ENCODE assay signal across 27 cellular contexts in genomic region chr3:10007126-10007782, GRCh38. TPM values are rescaled to one million over a fixed set of nuclear protein-coding genes. Genes with fewer than 3 reads are reported as not detected.
DNase-seq lines count a peak whose midpoint lies in the region; ATAC-seq, FAIRE-seq and TF ChIP-seq lines count a peak whose summit lies in the region.
"Had no signal": no experiment of that assay in that cellular context is flagged by ENCODE, and none has a peak within 500 bp of the region (broad histone marks: within the 10 kb centered on the region; RNA-seq: fewer than 3 reads in every experiment).

No MANE protein-coding gene starts in this region.

- H3K36me3 ChIP-seq in GM12878 (ENCODE audit: control insufficient read depth in 2 of 2, insufficient read depth in 2 of 2, low read length in 1 of 2) (peaks cover 2 to 3% of the 10 kb centered on the region in 2 experiments; a peak in 3 of 4 replicates), osteoblast (ENCODE audit: insufficient read depth, low read length) (peaks cover 2% of the 10 kb centered on the region)
- H3K36me3 ChIP-seq: BE2C had no signal

- no peak overlapping the region for H2AFZ ChIP-seq in GM12878 (ENCODE audit: control insufficient read depth, low read depth, low read length)
- no peak overlapping the region for H2AFZ ChIP-seq in osteoblast (ENCODE audit: low read length)
- H2AFZ ChIP-seq: GM23248, PC-9 had no signal

- ATAC-seq in GM12878 (no peak), HG02610 (IDR thresholded peaks at IDR 0.05; ENCODE audit: unreplicated experiment) (no peak)
- ATAC-seq: Right ventricle myocardium inferior had no signal

- no peaks in the 10 kb centered on the region for H3K27me3 Mint-ChIP-seq in activated CD4-positive, alpha-beta memory T cell treated with anti-CD3 and anti-CD28 coated beads, Interleukin-2, amount 10 ng/mL, durations not matched to agents 7 days and 5 days
- peaks cover 2% of the 10 kb centered on the region for H3K27me3 Mint-ChIP-seq in activated CD4-positive, alpha-beta memory T cell treated with anti-CD3 and anti-CD28 coated beads for 36 hours
- no peaks in the 10 kb centered on the region for H3K27me3 Mint-ChIP-seq in type B pancreatic cell

- TF ChIP-seq RAD21 in GM12878 (IDR thresholded peaks at IDR 0.05; ENCODE audit: insufficient read depth, low read depth, low read length): no peak

- H3K36me3 Mint-ChIP-seq in activated CD4-positive, alpha-beta memory T cell treated with anti-CD3 and anti-CD28 coated beads, Interleukin-2, amount 10 ng/mL, durations not matched to agents 7 days and 5 days (ENCODE audit: low read depth): peaks cover 12% of the 10 kb centered on the region
- H3K36me3 Mint-ChIP-seq in activated CD4-positive, alpha-beta memory T cell treated with anti-CD3 and anti-CD28 coated beads for 36 hours: peaks cover 7% of the 10 kb centered on the region
- H3K36me3 Mint-ChIP-seq in type B pancreatic cell: peaks cover 4% of the 10 kb centered on the region

- CTCF ChIA-PET in activated CD4-positive, alpha-beta memory T cell treated with anti-CD3 and anti-CD28 coated beads, Interleukin-2, amount 10 ng/mL, durations not matched to agents 7 days and 5 days (lab: Charles Lee): no interaction called here
- CTCF ChIA-PET in activated CD4-positive, alpha-beta memory T cell treated with anti-CD3 and anti-CD28 coated beads for 36 hours (lab: Charles Lee): interaction anchor here (1.1 kb wide), 1 partner anchor 24 kb away, joined by 3 read pairs; no protein-coding TSS in a partner anchor
- CTCF ChIA-PET in GM12878 (lab: Yijun Ruan, JAX): no interaction called here

- SMC1A ChIA-PET in GM12878 (lab: Charles Lee; ENCODE audit: uncharacterized antibody, unreplicated experiment): interaction anchor here (0.7 kb wide), 1 partner anchor 93 kb away, joined by 3 read pairs; no protein-coding TSS in a partner anchor

- intact Hi-C loops in activated CD4-positive, alpha-beta memory T cell treated with anti-CD3 and anti-CD28 coated beads for 36 hours (cut with micrococcal nuclease): no loop called here
- intact Hi-C loops in GM12878 (cut with micrococcal nuclease; ENCODE audit: unreplicated experiment): no loop called here

- H3K9ac ChIP-seq in GM12878 (ENCODE audit: control insufficient read depth, insufficient read depth, low read length): no peak overlapping the region
- H3K9ac ChIP-seq: GM23248 had no signal

- RAD21 ChIA-PET in GM12878 (lab: Charles Lee; ENCODE audit: unreplicated experiment): no interaction called here

- 73% methylated on average over 7 of the region's 7 CpGs for WGBS in GM12878 (ENCODE audit: insufficient coverage, insufficient replicate concordance, low lambda C conversion rate, missing lambda C conversion rate)

- H3K27me3 ChIP-seq in GM12878 (replicated peaks in 1 of 2; ENCODE audit: control insufficient read depth in 2 of 2, insufficient read depth in 2 of 2, low read length in 1 of 2): no peaks in the 10 kb centered on the region
- no peaks in the 10 kb centered on the region for H3K27me3 ChIP-seq in osteoblast (ENCODE audit: insufficient read depth, low read length)
- H3K27me3 ChIP-seq: BE2C, SJCRH30 had no signal

- TF ChIP-seq POLR2A in GM12878 (IDR thresholded peaks at IDR 0.05; ENCODE audit: low read depth, low read length): no peak; the same call in 1 of the 2 replicates

- H3K27ac ChIP-seq in GM12878 (ENCODE audit: control insufficient read depth, insufficient read depth): no peak overlapping the region
- no peak overlapping the region for H3K27ac ChIP-seq in osteoblast (ENCODE audit: low read depth, low read length)
- H3K27ac ChIP-seq: GM23248, PC-9, SJCRH30 had no signal

- H3K79me2 ChIP-seq in GM12878 (ENCODE audit: control insufficient read depth, insufficient read depth, low read length) (no peaks in the 10 kb centered on the region), osteoblast (ENCODE audit: insufficient read depth, low read length) (no peaks in the 10 kb centered on the region)

- TF ChIP-seq EP300 in GM12878 (IDR thresholded peaks at IDR 0.05; ENCODE audit: borderline replicate concordance in 1 of 2, control insufficient read depth in 1 of 2, low read depth in 2 of 2, low read length in 2 of 2): no peak

- no peaks in the 10 kb centered on the region for H3K9me3 ChIP-seq in GM12878 (replicated peaks; ENCODE audit: control insufficient read depth, insufficient read depth, low read length)
- H3K9me3 ChIP-seq in osteoblast (ENCODE audit: low read depth, low read length): no peaks in the 10 kb centered on the region
- H3K9me3 ChIP-seq: BE2C, SJCRH30 had no signal

- H3K4me3 Mint-ChIP-seq in activated CD4-positive, alpha-beta memory T cell treated with anti-CD3 and anti-CD28 coated beads, Interleukin-2, amount 10 ng/mL, durations not matched to agents 7 days and 5 days: no peak overlapping the region
- H3K4me3 Mint-ChIP-seq in activated CD4-positive, alpha-beta memory T cell treated with anti-CD3 and anti-CD28 coated beads for 36 hours: no peak overlapping the region
- no peak overlapping the region for H3K4me3 Mint-ChIP-seq in type B pancreatic cell

- no TSS peak for BruUV-seq in GM12878 (replicated peaks; lab: Mats Ljungman, UMichigan)

- H3K4me1 ChIP-seq in GM12878 (ENCODE audit: control insufficient read depth, insufficient read depth, low read length): peaks cover 3% of the 10 kb centered on the region
- H3K4me1 ChIP-seq in osteoblast (ENCODE audit: insufficient read depth, low read length): peaks cover 39% of the 10 kb centered on the region
- H3K4me1 ChIP-seq: BE2C had no signal

- H3K4me3 ChIP-seq in GM12878 (no peak overlapping the region), osteoblast (ENCODE audit: insufficient read depth, low read length) (no peak overlapping the region)
- H3K4me3 ChIP-seq: GM23248, PC-9, SJCRH30 had no signal

- no peak overlapping the region for H3K4me2 ChIP-seq in GM12878 (ENCODE audit: control insufficient read depth, insufficient read depth)
- H3K4me2 ChIP-seq in osteoblast (ENCODE audit: insufficient read depth, low read length): no peak overlapping the region
- H3K4me2 ChIP-seq: PC-9 had no signal

- POLR2A ChIA-PET in activated CD4-positive, alpha-beta memory T cell treated with anti-CD3 and anti-CD28 coated beads, Interleukin-2, amount 10 ng/mL, durations not matched to agents 7 days and 5 days (lab: Charles Lee): interaction anchor here (2.1 kb wide), 1 partner anchor 19 kb away, joined by 16 read pairs; the partner anchor contains the start of gene FANCD2
- POLR2A ChIA-PET in activated CD4-positive, alpha-beta memory T cell treated with anti-CD3 and anti-CD28 coated beads for 36 hours (lab: Charles Lee): interaction anchor here (2.2 kb wide), 1 partner anchor 20 kb away, joined by 7 read pairs; the partner anchor contains the start of gene EMC3
- POLR2A ChIA-PET in GM12878 (lab: Charles Lee): no interaction called here

- H3K4me1 Mint-ChIP-seq in activated CD4-positive, alpha-beta memory T cell treated with anti-CD3 and anti-CD28 coated beads, Interleukin-2, amount 10 ng/mL, durations not matched to agents 7 days and 5 days: peaks cover 37% of the 10 kb centered on the region
- H3K4me1 Mint-ChIP-seq in activated CD4-positive, alpha-beta memory T cell treated with anti-CD3 and anti-CD28 coated beads for 36 hours (ENCODE audit: low read depth): peaks cover 19% of the 10 kb centered on the region
- H3K4me1 Mint-ChIP-seq in type B pancreatic cell (ENCODE audit: unreplicated experiment): peaks cover 16% of the 10 kb centered on the region

- H4K20me1 ChIP-seq in GM12878 (ENCODE audit: control insufficient read depth, insufficient read depth) (no peaks in the 10 kb centered on the region), osteoblast (ENCODE audit: insufficient read depth, low read length) (no peaks in the 10 kb centered on the region)

- TF ChIP-seq CTCF in GM12878 (IDR thresholded peaks at IDR 0.05 in 2 of 3, conservative IDR thresholded peaks at IDR 0.05 in 1 of 3; ENCODE audit: control insufficient read depth in 2 of 3, extremely low read depth in 1 of 3, insufficient read depth in 1 of 3, low read depth in 3 of 3, low read length in 3 of 3) (no peak), osteoblast (IDR thresholded peaks at IDR 0.05; ENCODE audit: extremely low read depth, low read depth, low read length) (no peak), type B pancreatic cell (conservative IDR thresholded peaks at IDR 0.05) (no peak)

- peak; percentile 15 for DNase-seq in activated CD4-positive, alpha-beta memory T cell treated with anti-CD3 and anti-CD28 coated beads, Interleukin-2, amount 10 ng/mL, durations not matched to agents 7 days and 5 days
- DNase-seq in activated CD4-positive, alpha-beta memory T cell treated with anti-CD3 and anti-CD28 coated beads for 36 hours: no peak
- DNase-seq in GM12878 (ENCODE audit: low read depth, low spot score) (no peak), osteoblast (ENCODE audit: insufficient read length, low spot score, missing footprints) (peak; percentile 29), type B pancreatic cell (ENCODE audit: extremely low spot score, unreplicated experiment) (peak; percentile 58), NCI-H2029 (lab: John Stamatoyannopoulos, UW) (no peak), hippocampal formation (lab: John Stamatoyannopoulos, UW) (no peak)
- DNase-seq: 8988T, ACHN, BE2C, Calu3, DMS79 treated with DMSO at 0.1 percent for 48 hours, GM23248, H7, KBM-7, MV-4-11, NCI-H1105, NCI-H1436 treated with DMSO at 0.1 percent for 48 hours, NCI-H1930, NCI-H446, NCI-H524 treated with DMSO at 0.1 percent for 48 hours, NCI-H774, PC-9, SJCRH30 had no signal

- no peak overlapping the region for H3K27ac Mint-ChIP-seq in activated CD4-positive, alpha-beta memory T cell treated with anti-CD3 and anti-CD28 coated beads, Interleukin-2, amount 10 ng/mL, durations not matched to agents 7 days and 5 days
- no peak overlapping the region for H3K27ac Mint-ChIP-seq in activated CD4-positive, alpha-beta memory T cell treated with anti-CD3 and anti-CD28 coated beads for 36 hours
- H3K27ac Mint-ChIP-seq in type B pancreatic cell: no peak overlapping the region

- no peaks in the 10 kb centered on the region for H3K9me3 Mint-ChIP-seq in activated CD4-positive, alpha-beta memory T cell treated with anti-CD3 and anti-CD28 coated beads, Interleukin-2, amount 10 ng/mL, durations not matched to agents 7 days and 5 days
- H3K9me3 Mint-ChIP-seq in activated CD4-positive, alpha-beta memory T cell treated with anti-CD3 and anti-CD28 coated beads for 36 hours: no peaks in the 10 kb centered on the region
- no peaks in the 10 kb centered on the region for H3K9me3 Mint-ChIP-seq in type B pancreatic cell

- no peak for FAIRE-seq in GM12878 (lab: Jason Lieb, UNC)
- FAIRE-seq: GM19239 had no signal

- in situ Hi-C loops in GM12878 (cut with MboI): no loop called here

RNA-seq across cellular contexts. Expression of gene FANCD2, which starts 19.0 kb away (rescaled TPM):
- 10 to 100 TPM; 54.3 to 60.8 TPM for total RNA-seq in activated CD4-positive, alpha-beta memory T cell treated with anti-CD3 and anti-CD28 coated beads, Interleukin-2, amount 10 ng/mL, durations not matched to agents 7 days and 5 days
- 10 to 100 TPM; 83.9 to 89.4 TPM for total RNA-seq in activated CD4-positive, alpha-beta memory T cell treated with anti-CD3 and anti-CD28 coated beads for 36 hours
- total RNA-seq in GM12878 (2013; cell fraction: nucleolus; rRNA removed): 132 and 140 TPM in 2 replicates
- total RNA-seq in GM12878 (2014; rRNA removed) (46.7 and 49.5 TPM in 2 replicates), GM12878 (2014; rRNA removed; fragmentation: Illumina TruSeq; extraction: Trizol) (62.5 and 63.5 TPM in 2 replicates), GM12878 (2021) (41.1 and 45.1 TPM in 2 replicates), osteoblast (3.2 and 6.2 TPM in 2 replicates), type B pancreatic cell (ENCODE audit: low replicate concordance) (17.7 and 38.0 TPM in 2 replicates)
- polyA plus RNA-seq in GM12878 (2011; ENCODE audit: low read depth): 24.7 TPM
- polyA plus RNA-seq in GM12878 (2011; rRNA removed) (65.3 and 82.7 TPM in 2 replicates), GM12878 (2014; fragmentation: Illumina TruSeq; extraction: Trizol) (69.3 and 72.8 TPM in 2 replicates), GM12878 (2014; fragmentation: Nextera tagmentation; extraction: Ambion mirVana) (10 to 100 TPM; 37.9 to 61.5 TPM), GM12878 (2014; rRNA removed) (50.9 and 59.4 TPM in 2 replicates), GM12878 (2016; fragmentation: Nextera tagmentation; extraction: Ambion mirVana) (10 to 100 TPM; 49.6 to 53.0 TPM)
- polyA plus RNA-seq in GM12878 (2011; cell fraction: cytosol; rRNA removed): 33.7 and 48.9 TPM in 2 replicates
- 111 and 146 TPM in 2 replicates for polyA plus RNA-seq in GM12878 (2011; cell fraction: nucleus; rRNA removed)
- 31.1 and 42.1 TPM in 2 replicates for polyA plus RNA-seq in GM12878 (2012)
- polyA minus RNA-seq in GM12878 (2011; rRNA and poly(A)+ RNA removed): 69.0 and 83.4 TPM in 2 replicates
- 24.3 and 27.8 TPM in 2 replicates for polyA minus RNA-seq in GM12878 (2011; cell fraction: cytosol; rRNA and poly(A)+ RNA removed)
- 58.8 and 59.1 TPM in 2 replicates for polyA minus RNA-seq in GM12878 (2011; cell fraction: nucleus; rRNA and poly(A)+ RNA removed)

RNA-seq across cellular contexts. Expression of gene EMC3, which starts 20.6 kb away (rescaled TPM):
- total RNA-seq in activated CD4-positive, alpha-beta memory T cell treated with anti-CD3 and anti-CD28 coated beads, Interleukin-2, amount 10 ng/mL, durations not matched to agents 7 days and 5 days: 10 to 100 TPM; 55.5 to 59.5 TPM
- total RNA-seq in activated CD4-positive, alpha-beta memory T cell treated with anti-CD3 and anti-CD28 coated beads for 36 hours: 10 to 100 TPM; 35.8 to 39.8 TPM
- total RNA-seq in GM12878 (2013; cell fraction: nucleolus; rRNA removed): 41.1 and 43.9 TPM in 2 replicates
- total RNA-seq in GM12878 (2014; rRNA removed): 25.4 and 28.4 TPM in 2 replicates
- total RNA-seq in GM12878 (2014; rRNA removed; fragmentation: Illumina TruSeq; extraction: Trizol): 25.6 and 26.4 TPM in 2 replicates
- total RNA-seq in GM12878 (2021): 41.3 and 42.5 TPM in 2 replicates
- polyA plus RNA-seq in GM12878 (2011; ENCODE audit: low read depth): 15.3 TPM
- polyA plus RNA-seq in GM12878 (2011; rRNA removed): 92.4 and 93.7 TPM in 2 replicates
- 67.7 and 81.8 TPM in 2 replicates for polyA plus RNA-seq in GM12878 (2011; cell fraction: cytosol; rRNA removed)
- 40.8 and 44.7 TPM in 2 replicates for polyA plus RNA-seq in GM12878 (2011; cell fraction: nucleus; rRNA removed)
- 50.0 and 57.3 TPM in 2 replicates for polyA plus RNA-seq in GM12878 (2012)
- 66.1 and 83.3 TPM in 2 replicates for polyA plus RNA-seq in GM12878 (2014; fragmentation: Illumina TruSeq; extraction: Trizol)
- polyA plus RNA-seq in GM12878 (2014; fragmentation: Nextera tagmentation; extraction: Ambion mirVana): 100 to 1,000 TPM in 1 of 2 experiments, 10 to 100 TPM in 1; 100.0 to 127 TPM
- polyA plus RNA-seq in GM12878 (2014; rRNA removed): 62.8 and 62.9 TPM in 2 replicates
- polyA plus RNA-seq in GM12878 (2016; fragmentation: Nextera tagmentation; extraction: Ambion mirVana): 10 to 100 TPM; 86.3 to 88.6 TPM
- 73.5 and 94.1 TPM in 2 replicates for polyA minus RNA-seq in GM12878 (2011; rRNA and poly(A)+ RNA removed)
- polyA minus RNA-seq in GM12878 (2011; cell fraction: cytosol; rRNA and poly(A)+ RNA removed): 6.1 and 17.3 TPM in 2 replicates
- 8.0 and 10.4 TPM in 2 replicates for polyA minus RNA-seq in GM12878 (2011; cell fraction: nucleus; rRNA and poly(A)+ RNA removed)
- 55.7 and 58.3 TPM in 2 replicates for total RNA-seq in osteoblast
- 51.8 and 71.9 TPM in 2 replicates for total RNA-seq in type B pancreatic cell (ENCODE audit: low replicate concordance)

RNA-seq across cellular contexts. Expression of gene PRRT3, which starts 55.0 kb away (rescaled TPM):
- total RNA-seq in activated CD4-positive, alpha-beta memory T cell treated with anti-CD3 and anti-CD28 coated beads, Interleukin-2, amount 10 ng/mL, durations not matched to agents 7 days and 5 days: 1 to 10 TPM; 5.4 to 6.1 TPM
- 1 to 10 TPM; 7.8 to 8.2 TPM for total RNA-seq in activated CD4-positive, alpha-beta memory T cell treated with anti-CD3 and anti-CD28 coated beads for 36 hours
- 42.1 and 56.5 TPM in 2 replicates for total RNA-seq in GM12878 (2013; cell fraction: nucleolus; rRNA removed)
- total RNA-seq in GM12878 (2014; rRNA removed): 4.9 and 5.8 TPM in 2 replicates
- 5.9 and 6.4 TPM in 2 replicates for total RNA-seq in GM12878 (2014; rRNA removed; fragmentation: Illumina TruSeq; extraction: Trizol)
- total RNA-seq in GM12878 (2021): 17.0 and 18.0 TPM in 2 replicates
- polyA plus RNA-seq in GM12878 (2011; ENCODE audit: low read depth): 3.1 TPM
- 2.5 and 5.8 TPM in 2 replicates for polyA plus RNA-seq in GM12878 (2011; rRNA removed)
- polyA plus RNA-seq in GM12878 (2011; cell fraction: cytosol; rRNA removed): 7.2 and 8.1 TPM in 2 replicates
- polyA plus RNA-seq in GM12878 (2011; cell fraction: nucleus; rRNA removed): 14.7 and 14.8 TPM in 2 replicates
- polyA plus RNA-seq in GM12878 (2012): 6.6 and 7.8 TPM in 2 replicates
- polyA plus RNA-seq in GM12878 (2014; fragmentation: Illumina TruSeq; extraction: Trizol): 3.7 and 8.3 TPM in 2 replicates
- polyA plus RNA-seq in GM12878 (2014; fragmentation: Nextera tagmentation; extraction: Ambion mirVana): 1 to 10 TPM in 1 of 2 experiments, under 1 TPM in 1; 0.53 to 1.1 TPM
- polyA plus RNA-seq in GM12878 (2014; rRNA removed): 9.9 and 12.3 TPM in 2 replicates
- polyA plus RNA-seq in GM12878 (2016; fragmentation: Nextera tagmentation; extraction: Ambion mirVana): 10 to 100 TPM in 1 of 2 experiments, 1 to 10 TPM in 1; 8.6 to 10.0 TPM
- 13.5 and 27.2 TPM in 2 replicates for polyA minus RNA-seq in GM12878 (2011; rRNA and poly(A)+ RNA removed)
- 4.7 and 5.6 TPM in 2 replicates for polyA minus RNA-seq in GM12878 (2011; cell fraction: cytosol; rRNA and poly(A)+ RNA removed)
- 8.6 and 13.0 TPM in 2 replicates for polyA minus RNA-seq in GM12878 (2011; cell fraction: nucleus; rRNA and poly(A)+ RNA removed)
- 3.5 and 4.3 TPM in 2 replicates for total RNA-seq in osteoblast
- total RNA-seq in type B pancreatic cell (ENCODE audit: low replicate concordance): 8.2 and 11.3 TPM in 2 replicates

Comparison
In these comparisons a context has a peak if more than half of its experiments do, and no peak if none do; other contexts are left out.
1. DNase-seq: peak in activated CD4-positive, alpha-beta memory T cell treated with anti-CD3 and anti-CD28 coated beads, Interleukin-2, amount 10 ng/mL, durations not matched to agents 7 days and 5 days (single experiment), osteoblast (single experiment) and type B pancreatic cell (single experiment); none in activated CD4-positive, alpha-beta memory T cell treated with anti-CD3 and anti-CD28 coated beads for 36 hours (single experiment), GM12878 (single experiment), NCI-H2029 (single experiment) and hippocampal formation (0 of 2).